ENCODE assay signal across 10 cellular contexts in the genomic region with DNA sequence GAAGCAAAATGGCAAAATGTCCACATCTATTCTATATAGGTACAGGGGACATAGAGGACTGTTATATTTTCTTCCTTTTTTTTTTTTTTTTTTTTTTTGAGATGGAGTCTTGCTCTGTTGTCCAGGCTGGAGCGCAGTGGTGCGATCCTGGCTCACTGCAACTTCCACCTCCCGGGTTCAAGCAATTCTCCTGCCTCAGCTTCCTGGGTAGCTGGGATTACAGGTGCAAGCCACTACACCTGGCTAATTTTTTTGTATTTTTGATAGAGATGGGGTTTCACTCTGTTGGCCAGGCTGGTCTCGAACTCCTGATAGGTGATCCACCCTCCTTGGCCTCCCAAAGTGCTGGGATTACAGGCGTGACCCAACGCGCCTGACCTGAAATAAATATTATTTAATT. TPM values are rescaled to one million over a fixed set of nuclear protein-coding genes. Genes with fewer than 3 reads are reported as not detected.
A peak's percentile ranks its signal among the peaks of the same experiment; 100 is the strongest.
DNase-seq lines count a peak whose midpoint lies in the region; TF ChIP-seq lines count a peak whose summit lies in the region.
"Not testable (repeated sequence)": the region's sequence is repeated elsewhere in the genome, so short reads cannot be mapped to it uniquely, and the experiment has no call there.
"Had no signal": no experiment of that assay in that cellular context is flagged by ENCODE, and none has a peak within 500 bp of the region (broad histone marks: within the 10 kb centered on the region; RNA-seq: fewer than 3 reads in every experiment).

No MANE protein-coding gene starts in this region.

- not testable (repeated sequence) for DNase-seq in activated CD4-positive, alpha-beta T cell treated with anti-CD3 and anti-CD28 coated beads, Interleukin-2, amount 10 ng/mL, durations not matched to agents 24 days and 14 days; activated T-helper 2 cell treated with anti-CD3 and anti-CD28 coated beads, Interferon-gamma antibody, Interleukin-2, Interleukin-4, amounts not matched to agents 10 μg/mL and 5 μg/mL and 100 μg/mL, durations not matched to agents 14 hours and 24 hours and 36 hours (ENCODE audit: low spot score); MCF 10A (ENCODE audit: unreplicated experiment); immature natural killer cell

- peaks cover 20% of the 10 kb centered on the region for H3K36me3 Mint-ChIP-seq in activated CD4-positive, alpha-beta T cell treated with anti-CD3 and anti-CD28 coated beads, Interleukin-2, amount 10 ng/mL, durations not matched to agents 24 days and 14 days (ENCODE audit: low read depth)
- peaks cover 31% of the 10 kb centered on the region for H3K36me3 Mint-ChIP-seq in activated T-helper 2 cell treated with anti-CD3 and anti-CD28 coated beads, Interferon-gamma antibody, Interleukin-2, Interleukin-4, amounts not matched to agents 10 μg/mL and 5 μg/mL and 100 μg/mL, durations not matched to agents 14 hours and 24 hours and 36 hours (ENCODE audit: low read depth)
- H3K36me3 Mint-ChIP-seq in MCF 10A (ENCODE audit: insufficient read depth, unreplicated experiment); immature natural killer cell: not testable (repeated sequence)
- H3K36me3 Mint-ChIP-seq in stimulated activated naive CD8-positive, alpha-beta T cell treated with anti-CD3 and anti-CD28 coated beads, Interleukin-15, Interleukin-2, amounts not matched to agents 100 ng/mL and 50 ng/mL, for 24 hours (ENCODE audit: low read depth) = peaks cover 25% of the 10 kb centered on the region

- H3K4me3 ChIP-seq in BLaER1 = 0 out of 2 replicates have a peak overlapping the region, but pooled peaks have one; percentile 29
- H3K4me3 ChIP-seq in HEK293 (ENCODE audit: low read depth, low read length); neutrophil (ENCODE audit: low read depth in 1 of 2, low read length in 1 of 2): not testable (repeated sequence)

- H3K27ac ChIP-seq in BLaER1 (peak overlapping the region; percentile 97), HEK293 (ENCODE audit: extremely low read depth, low read depth, low read length) (0 out of 2 replicates have a peak overlapping the region, but pooled peaks have one; percentile 98), neutrophil (peak overlapping the region; percentile 99)

- peak overlapping the region; percentile 99 for H3K4me2 ChIP-seq in BLaER1

- CTCF ChIA-PET in HEK293 (lab: Yijun Ruan, JAX) (interaction anchor here (1.0 to 4.3 kb wide), 3 partner anchors 11 to 15 kb away, joined by 3 to 35 read pairs (median 4); no protein-coding TSS in a partner anchor), MCF 10A (lab: Yijun Ruan, JAX) (interaction anchor here (1.1 to 1.2 kb wide), 2 partner anchors 25 to 66 kb away, joined by 3 read pairs; no protein-coding TSS in a partner anchor)

- not testable (repeated sequence) for TF ChIP-seq CTCF in HEK293 (tag by site-specific recombination; IDR thresholded peaks at IDR 0.05); MCF 10A (IDR thresholded peaks at IDR 0.05; ENCODE audit: unreplicated experiment); neutrophil (IDR thresholded peaks at IDR 0.05)

- POLR2A ChIA-PET in HEK293 (lab: Yijun Ruan, JAX) = interaction anchor here (1.0 kb wide), 1 partner anchor 29 kb away, joined by 7 read pairs; no protein-coding TSS in a partner anchor
- POLR2A ChIA-PET in MCF 10A (lab: Yijun Ruan, JAX) = interaction anchor here (0.7 kb wide), 1 partner anchor 31 kb away, joined by 3 read pairs; no protein-coding TSS in a partner anchor

- not testable (repeated sequence) for H3K9me3 Mint-ChIP-seq in activated CD4-positive, alpha-beta T cell treated with anti-CD3 and anti-CD28 coated beads, Interleukin-2, amount 10 ng/mL, durations not matched to agents 24 days and 14 days; activated T-helper 2 cell treated with anti-CD3 and anti-CD28 coated beads, Interferon-gamma antibody, Interleukin-2, Interleukin-4, amounts not matched to agents 10 μg/mL and 5 μg/mL and 100 μg/mL, durations not matched to agents 14 hours and 24 hours and 36 hours; MCF 10A (ENCODE audit: unreplicated experiment); immature natural killer cell; stimulated activated naive CD8-positive, alpha-beta T cell treated with anti-CD3 and anti-CD28 coated beads, Interleukin-15, Interleukin-2, amounts not matched to agents 100 ng/mL and 50 ng/mL, for 24 hours

- intact Hi-C loops in activated CD4-positive, alpha-beta T cell treated with anti-CD3 and anti-CD28 coated beads, Interleukin-2, amount 10 ng/mL, durations not matched to agents 24 days and 14 days (cut with micrococcal nuclease); activated T-helper 2 cell treated with anti-CD3 and anti-CD28 coated beads, Interferon-gamma antibody, Interleukin-2, Interleukin-4, amounts not matched to agents 10 μg/mL and 5 μg/mL and 100 μg/mL, durations not matched to agents 14 hours and 24 hours and 36 hours (cut with micrococcal nuclease); MCF 10A (cut with micrococcal nuclease): not testable (repeated sequence)

- H3K9ac ChIP-seq in BLaER1 = peak overlapping the region; percentile 38; the same call in 1 of the 2 replicates

- H3K4me3 Mint-ChIP-seq in activated CD4-positive, alpha-beta T cell treated with anti-CD3 and anti-CD28 coated beads, Interleukin-2, amount 10 ng/mL, durations not matched to agents 24 days and 14 days = peak overlapping the region; percentile 20
- not testable (repeated sequence) for H3K4me3 Mint-ChIP-seq in activated T-helper 2 cell treated with anti-CD3 and anti-CD28 coated beads, Interferon-gamma antibody, Interleukin-2, Interleukin-4, amounts not matched to agents 10 μg/mL and 5 μg/mL and 100 μg/mL, durations not matched to agents 14 hours and 24 hours and 36 hours (ENCODE audit: low read depth)
- H3K4me3 Mint-ChIP-seq in MCF 10A (ENCODE audit: unreplicated experiment) (peak overlapping the region; percentile 84), immature natural killer cell (peak overlapping the region in 3 of 5 donors; percentile 1 to 86 (median 85))
- H3K4me3 Mint-ChIP-seq in stimulated activated naive CD8-positive, alpha-beta T cell treated with anti-CD3 and anti-CD28 coated beads, Interleukin-15, Interleukin-2, amounts not matched to agents 100 ng/mL and 50 ng/mL, for 24 hours = peak overlapping the region; percentile 60

- peaks cover 42% of the 10 kb centered on the region for H3K4me1 Mint-ChIP-seq in activated CD4-positive, alpha-beta T cell treated with anti-CD3 and anti-CD28 coated beads, Interleukin-2, amount 10 ng/mL, durations not matched to agents 24 days and 14 days
- H3K4me1 Mint-ChIP-seq in activated T-helper 2 cell treated with anti-CD3 and anti-CD28 coated beads, Interferon-gamma antibody, Interleukin-2, Interleukin-4, amounts not matched to agents 10 μg/mL and 5 μg/mL and 100 μg/mL, durations not matched to agents 14 hours and 24 hours and 36 hours (ENCODE audit: low read depth) = peaks cover 34% of the 10 kb centered on the region
- H3K4me1 Mint-ChIP-seq in MCF 10A (ENCODE audit: insufficient read depth, unreplicated experiment) (peaks cover 29% of the 10 kb centered on the region), immature natural killer cell (peaks cover 47 to 55% of the 10 kb centered on the region in 2 donors)
- peaks cover 69% of the 10 kb centered on the region for H3K4me1 Mint-ChIP-seq in stimulated activated naive CD8-positive, alpha-beta T cell treated with anti-CD3 and anti-CD28 coated beads, Interleukin-15, Interleukin-2, amounts not matched to agents 100 ng/mL and 50 ng/mL, for 24 hours (ENCODE audit: low read depth)

- H3K27me3 ChIP-seq in BLaER1, neutrophil: not testable (repeated sequence)

- peaks cover 26% of the 10 kb centered on the region for H3K9me3 ChIP-seq in BLaER1
- H3K9me3 ChIP-seq in HEK293 (ENCODE audit: control insufficient read depth, insufficient read depth, low read depth, low read length); neutrophil: not testable (repeated sequence)

- H3K27me3 Mint-ChIP-seq in activated CD4-positive, alpha-beta T cell treated with anti-CD3 and anti-CD28 coated beads, Interleukin-2, amount 10 ng/mL, durations not matched to agents 24 days and 14 days; activated T-helper 2 cell treated with anti-CD3 and anti-CD28 coated beads, Interferon-gamma antibody, Interleukin-2, Interleukin-4, amounts not matched to agents 10 μg/mL and 5 μg/mL and 100 μg/mL, durations not matched to agents 14 hours and 24 hours and 36 hours (ENCODE audit: low read depth); MCF 10A (ENCODE audit: insufficient read depth, unreplicated experiment); stimulated activated naive CD8-positive, alpha-beta T cell treated with anti-CD3 and anti-CD28 coated beads, Interleukin-15, Interleukin-2, amounts not matched to agents 100 ng/mL and 50 ng/mL, for 24 hours: not testable (repeated sequence)
- peaks cover 0 to 16% (median 5%) of the 10 kb centered on the region in 3 donors for H3K27me3 Mint-ChIP-seq in immature natural killer cell (ENCODE audit: low read depth in 3 of 3)

- H3K4me1 ChIP-seq in BLaER1 (peaks cover 62% of the 10 kb centered on the region), HEK293 (ENCODE audit: control insufficient read depth, insufficient read depth, low read length) (peaks cover 34% of the 10 kb centered on the region), neutrophil (ENCODE audit: control insufficient read depth in 1 of 2, insufficient read depth in 1 of 2, low read depth in 1 of 2, low read length in 1 of 2) (peaks cover 66 to 77% of the 10 kb centered on the region in 2 experiments)

- not testable (repeated sequence) for BruUV-seq in MCF 10A (replicated peaks; lab: Mats Ljungman, UMichigan)

- H3K27ac Mint-ChIP-seq in activated CD4-positive, alpha-beta T cell treated with anti-CD3 and anti-CD28 coated beads, Interleukin-2, amount 10 ng/mL, durations not matched to agents 24 days and 14 days = peak overlapping the region; percentile 89
- H3K27ac Mint-ChIP-seq in activated T-helper 2 cell treated with anti-CD3 and anti-CD28 coated beads, Interferon-gamma antibody, Interleukin-2, Interleukin-4, amounts not matched to agents 10 μg/mL and 5 μg/mL and 100 μg/mL, durations not matched to agents 14 hours and 24 hours and 36 hours = peak overlapping the region; percentile 92
- not testable (repeated sequence) for H3K27ac Mint-ChIP-seq in MCF 10A (ENCODE audit: low read depth, unreplicated experiment)
- H3K27ac Mint-ChIP-seq in immature natural killer cell = peak overlapping the region in 3 of 6 donors; percentile 85 to 96 (median 93)
- peak overlapping the region; percentile 94 for H3K27ac Mint-ChIP-seq in stimulated activated naive CD8-positive, alpha-beta T cell treated with anti-CD3 and anti-CD28 coated beads, Interleukin-15, Interleukin-2, amounts not matched to agents 100 ng/mL and 50 ng/mL, for 24 hours

- H4K20me1 ChIP-seq in BLaER1 = peaks cover 26% of the 10 kb centered on the region

- peaks cover 20% of the 10 kb centered on the region for H3K36me3 ChIP-seq in BLaER1
- peaks cover 16 to 17% of the 10 kb centered on the region in 2 experiments for H3K36me3 ChIP-seq in HEK293 (ENCODE audit: control insufficient read depth in 2 of 2, insufficient read depth in 1 of 2, low read length in 2 of 2)
- H3K36me3 ChIP-seq in neutrophil = not testable (repeated sequence)

RNA-seq across cellular contexts. Expression of a gene that starts 1.9 kb away (rescaled TPM):
- 160 and 176 TPM in 2 replicates for total RNA-seq in activated CD4-positive, alpha-beta T cell treated with anti-CD3 and anti-CD28 coated beads, Interleukin-2, amount 10 ng/mL, durations not matched to agents 24 days and 14 days
- 260 TPM in 2 replicates for total RNA-seq in activated T-helper 2 cell treated with anti-CD3 and anti-CD28 coated beads, Interferon-gamma antibody, Interleukin-2, Interleukin-4, amounts not matched to agents 10 μg/mL and 5 μg/mL and 100 μg/mL, durations not matched to agents 14 hours and 24 hours and 36 hours
- 46.7 and 48.1 TPM in 2 replicates for total RNA-seq in MCF 10A (2022)
- 10 to 100 TPM in 1 of 3 donors, 1 to 10 TPM in 2; 6.7 to 19.1 (median 7.8) TPM for polyA plus RNA-seq in immature natural killer cell

RNA-seq across cellular contexts. Expression of a gene that starts 32.0 kb away (rescaled TPM):
- 0.78 and 0.96 TPM in 2 replicates for total RNA-seq in activated CD4-positive, alpha-beta T cell treated with anti-CD3 and anti-CD28 coated beads, Interleukin-2, amount 10 ng/mL, durations not matched to agents 24 days and 14 days
- 2.7 and 3.6 TPM in 2 replicates for total RNA-seq in activated T-helper 2 cell treated with anti-CD3 and anti-CD28 coated beads, Interferon-gamma antibody, Interleukin-2, Interleukin-4, amounts not matched to agents 10 μg/mL and 5 μg/mL and 100 μg/mL, durations not matched to agents 14 hours and 24 hours and 36 hours
- total RNA-seq in MCF 10A (2022) = 0.19 and 0.27 TPM in 2 replicates
- polyA plus RNA-seq in immature natural killer cell = under 1 TPM; 0.27 to 0.83 (median 0.58) TPM

RNA-seq across cellular contexts. Expression of a gene that starts 34.2 kb away (rescaled TPM):
- 5.0 and 5.8 TPM in 2 replicates for total RNA-seq in activated CD4-positive, alpha-beta T cell treated with anti-CD3 and anti-CD28 coated beads, Interleukin-2, amount 10 ng/mL, durations not matched to agents 24 days and 14 days
- 9.9 and 10.0 TPM in 2 replicates for total RNA-seq in activated T-helper 2 cell treated with anti-CD3 and anti-CD28 coated beads, Interferon-gamma antibody, Interleukin-2, Interleukin-4, amounts not matched to agents 10 μg/mL and 5 μg/mL and 100 μg/mL, durations not matched to agents 14 hours and 24 hours and 36 hours
- 0.40 and 1.0 TPM in 2 replicates for total RNA-seq in MCF 10A (2022)
- polyA plus RNA-seq in immature natural killer cell = 10 to 100 TPM in 2 of 3 donors, 1 to 10 TPM in 1; 8.4 to 17.2 (median 10.6) TPM

RNA-seq across cellular contexts. Expression of a gene that starts 43.3 kb away (rescaled TPM):
- 0.09 TPM in 1 of 2 replicates, not detected in the other for total RNA-seq in activated CD4-positive, alpha-beta T cell treated with anti-CD3 and anti-CD28 coated beads, Interleukin-2, amount 10 ng/mL, durations not matched to agents 24 days and 14 days
- total RNA-seq in activated T-helper 2 cell treated with anti-CD3 and anti-CD28 coated beads, Interferon-gamma antibody, Interleukin-2, Interleukin-4, amounts not matched to agents 10 μg/mL and 5 μg/mL and 100 μg/mL, durations not matched to agents 14 hours and 24 hours and 36 hours = 0.07 and 0.11 TPM in 2 replicates
- not detected in 2 replicates for total RNA-seq in MCF 10A (2022)
- polyA plus RNA-seq in immature natural killer cell = not detected
- total RNA-seq: A172; activated CD8-positive, alpha-beta memory T cell treated with anti-CD3 and anti-CD28 coated beads for 36 hours had no signal
